20 cellular contexts compared by ENCODE assay signal in the genomic region with DNA sequence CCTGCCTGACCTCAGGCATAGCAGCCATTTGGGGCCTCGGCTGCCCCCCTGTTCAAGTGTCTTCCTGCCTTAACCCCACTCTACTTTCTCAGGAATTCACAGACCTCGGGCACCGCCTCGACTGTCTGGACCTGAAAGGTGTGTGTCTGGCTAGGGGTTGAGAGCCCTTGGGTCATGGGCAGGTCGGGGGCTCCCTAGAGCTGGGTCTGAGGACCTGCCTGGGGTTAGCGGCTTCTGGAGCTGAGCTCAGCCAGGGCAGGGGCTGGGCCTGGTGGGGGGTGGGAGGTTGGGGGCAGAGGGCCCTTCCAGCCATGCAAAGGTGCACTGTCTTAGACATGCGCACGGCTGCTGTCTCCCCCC. TPM values are rescaled to one million over a fixed set of nuclear protein-coding genes. Genes with fewer than 3 reads are reported as not detected.
DNase-seq lines count a peak whose midpoint lies in the region; ATAC-seq, FAIRE-seq and TF ChIP-seq lines count a peak whose summit lies in the region.
"Had no signal": no experiment of that assay in that cellular context is flagged by ENCODE, and none has a peak within 500 bp of the region (broad histone marks: within the 10 kb centered on the region; RNA-seq: fewer than 3 reads in every experiment).

No MANE protein-coding gene starts in this region.

- H3K36me3 ChIP-seq in OCI-LY7 (ENCODE audit: insufficient read depth, low read length), result peaks cover 41% of the 10 kb centered on the region
- peaks cover 2 to 13% (median 7%) of the 10 kb centered on the region in 4 experiments; a peak in 4 of 8 replicates for H3K36me3 ChIP-seq in H1 (ENCODE audit: control insufficient read depth in 2 of 4, insufficient read depth in 4 of 4, low read length in 3 of 4)

- H3K27ac ChIP-seq in OCI-LY7 (ENCODE audit: low read depth, low read length, poor library complexity, severe bottlenecking) (peak overlapping the region; percentile 98), H1 (ENCODE audit: low read depth, low read length) (0 out of 2 replicates have a peak overlapping the region, but pooled peaks have one; percentile 38)
- H3K27ac ChIP-seq: C4-2B had no signal

- 80% methylated on average over 6 of the region's 8 CpGs; no CpG with 5 or more reads in 1 of the 2 experiments for WGBS in H1 (ENCODE audit: extremely low coverage in 1 of 2, insufficient coverage in 1 of 2, insufficient read length in 1 of 2, insufficient replicate concordance in 2 of 2, low coverage in 1 of 2, low lambda C conversion rate in 2 of 2, missing lambda C conversion rate in 1 of 2), 2 experiments

- H4K20me1 ChIP-seq in OCI-LY7 (ENCODE audit: insufficient read depth, low read length), result no peaks in the 10 kb centered on the region
- H4K20me1 ChIP-seq in H1 (replicated peaks in 1 of 2; ENCODE audit: control insufficient read depth in 1 of 2, insufficient read depth in 2 of 2, low read length in 2 of 2), result peaks cover 3 to 11% of the 10 kb centered on the region in 2 experiments

- no peaks in the 10 kb centered on the region for H3K4me1 Mint-ChIP-seq in activated CD4-positive, alpha-beta memory T cell treated with anti-CD3 and anti-CD28 coated beads for 36 hours (ENCODE audit: low read depth)

- H3K4me2 ChIP-seq in OCI-LY7 (ENCODE audit: low read length), result no peak overlapping the region
- no peak overlapping the region for H3K4me2 ChIP-seq in H1 (ENCODE audit: insufficient read depth in 1 of 2, low read depth in 2 of 2, low read length in 2 of 2)
- H3K4me2 ChIP-seq: GM23338 had no signal

- no peak overlapping the region for H4K5ac ChIP-seq in H1 (ENCODE audit: insufficient read length, low read depth, low read length)

- no peak overlapping the region for H2AK5ac ChIP-seq in H1 (ENCODE audit: low read depth, low read length)

- H3K27ac Mint-ChIP-seq in activated CD4-positive, alpha-beta memory T cell treated with anti-CD3 and anti-CD28 coated beads for 36 hours, result no peak overlapping the region
- H3K27ac Mint-ChIP-seq: CD4-positive, alpha-beta T cell; GM23338 had no signal

- no peak for FAIRE-seq in GM12891 (lab: Jason Lieb, UNC)
- no peak for FAIRE-seq in H1 (lab: Jason Lieb, UNC)
- FAIRE-seq: A204.1, D721Med, G401.6, GM19239, HepG2 had no signal

- no peak overlapping the region for H3K4me3 Mint-ChIP-seq in activated CD4-positive, alpha-beta memory T cell treated with anti-CD3 and anti-CD28 coated beads for 36 hours
- H3K4me3 Mint-ChIP-seq: CD4-positive, alpha-beta T cell; GM23338; H9 had no signal

- no peak overlapping the region for H3K56ac ChIP-seq in H1 (replicated peaks; ENCODE audit: insufficient read length, low read depth, low read length)

- no peak for ATAC-seq in GM19328 (IDR thresholded peaks at IDR 0.05; ENCODE audit: unreplicated experiment)
- ATAC-seq in GM18498 (IDR thresholded peaks at IDR 0.05; ENCODE audit: unreplicated experiment), result no peak
- ATAC-seq: GM23338, HepG2 had no signal

- TF ChIP-seq CTCF in GM20000 (IDR thresholded peaks at IDR 0.05; ENCODE audit: extremely low read depth, missing control alignments), result no peak
- no peak for TF ChIP-seq CTCF in OCI-LY7 (conservative IDR thresholded peaks at IDR 0.05; ENCODE audit: low read length)
- no peak for TF ChIP-seq CTCF in H1 (IDR thresholded peaks at IDR 0.05; ENCODE audit: control extremely low read depth in 1 of 3, insufficient read depth in 1 of 3, low read depth in 1 of 3, low read length in 3 of 3)

- TF ChIP-seq RAD21 in H1 (IDR thresholded peaks at IDR 0.05 in 1 of 2, conservative IDR thresholded peaks at IDR 0.05 in 1 of 2; ENCODE audit: low read depth in 2 of 2, low read length in 2 of 2), result no peak

- H3K36me3 Mint-ChIP-seq in activated CD4-positive, alpha-beta memory T cell treated with anti-CD3 and anti-CD28 coated beads for 36 hours, result peaks cover 9% of the 10 kb centered on the region

- H4K91ac ChIP-seq in H1 (replicated peaks; ENCODE audit: insufficient read length, low read length), result no peak overlapping the region

- H2AFZ ChIP-seq in OCI-LY7 (ENCODE audit: low read length) (no peak overlapping the region), H1 (ENCODE audit: low read length) (no peak overlapping the region)
- H2AFZ ChIP-seq: GM23338 had no signal

- CTCF ChIA-PET in OCI-LY7 (lab: Charles Lee; ENCODE audit: unreplicated experiment), result interaction anchor here (1.2 kb wide), 1 partner anchor 9 kb away, joined by 3 read pairs; no protein-coding TSS in a partner anchor
- CTCF ChIA-PET in H1 (lab: Charles Lee; ENCODE audit: partially characterized antibody), result interaction anchor here (0.5 to 2.8 kb wide), 8 partner anchors 9 to 51 kb away, joined by 3 to 5 read pairs (median 3); no protein-coding TSS in a partner anchor
- CTCF ChIA-PET in activated CD4-positive, alpha-beta memory T cell treated with anti-CD3 and anti-CD28 coated beads for 36 hours (lab: Charles Lee), result interaction anchor here (1.3 kb wide), 1 partner anchor 14 kb away, joined by 3 read pairs; no protein-coding TSS in a partner anchor

- no peak overlapping the region for H2BK15ac ChIP-seq in H1 (ENCODE audit: low read length)

- no TSS peak for BruUV-seq in OCI-LY7 (replicated peaks; lab: Mats Ljungman, UMichigan)

- H3K9me3 ChIP-seq in OCI-LY7 (ENCODE audit: low read length) (no peaks in the 10 kb centered on the region), H1 (ENCODE audit: insufficient read depth in 2 of 2, low read depth in 1 of 2, low read length in 1 of 2) (no peaks in the 10 kb centered on the region)
- H3K9me3 ChIP-seq: BE2C, Caco-2 had no signal

- H3K4me3 ChIP-seq in OCI-LY7 (ENCODE audit: low read depth, low read length, poor library complexity, severe bottlenecking) (no peak overlapping the region), H1 (ENCODE audit: extremely low read depth in 1 of 4, insufficient read depth in 2 of 4, low read depth in 3 of 4, low read length in 4 of 4) (no peak overlapping the region)
- H3K4me3 ChIP-seq: GM23338 had no signal

- H4K8ac ChIP-seq in H1 (ENCODE audit: extremely low read depth, insufficient read depth, low read length), result no peak overlapping the region

- H3K27me3 Mint-ChIP-seq in activated CD4-positive, alpha-beta memory T cell treated with anti-CD3 and anti-CD28 coated beads for 36 hours, result no peaks in the 10 kb centered on the region
- H3K27me3 Mint-ChIP-seq: CD4-positive, alpha-beta T cell had no signal

- no peak overlapping the region for H3K14ac ChIP-seq in H1 (ENCODE audit: insufficient read length)

- TF ChIP-seq EP300 in H1 (IDR thresholded peaks at IDR 0.05; ENCODE audit: borderline replicate concordance in 1 of 2, low read depth in 2 of 2, low read length in 2 of 2), result no peak

- no peak overlapping the region; a peak in 1 of 7 replicates for H3K9ac ChIP-seq in H1 (replicated peaks in 1 of 4; ENCODE audit: extremely low read depth in 1 of 4, low read depth in 3 of 4, low read length in 3 of 4)

- POLR2A ChIA-PET in OCI-LY7 (lab: Charles Lee), result interaction anchor here (0.6 kb wide), 1 partner anchor 75 kb away, joined by 5 read pairs; no protein-coding TSS in a partner anchor
- POLR2A ChIA-PET in H1 (lab: Charles Lee; ENCODE audit: partially characterized antibody), result interaction anchor here (1.9 kb wide), 1 partner anchor 9 kb away, joined by 4 read pairs; no protein-coding TSS in a partner anchor
- POLR2A ChIA-PET in activated CD4-positive, alpha-beta memory T cell treated with anti-CD3 and anti-CD28 coated beads for 36 hours (lab: Charles Lee), result no interaction called here

- H3K9me2 ChIP-seq in OCI-LY7 (ENCODE audit: insufficient read depth, low read length), result no peaks in the 10 kb centered on the region

- no peaks in the 10 kb centered on the region for H3K27me3 ChIP-seq in H1 (replicated peaks in 1 of 4; ENCODE audit: control insufficient read depth in 3 of 4, extremely low read depth in 1 of 4, insufficient read depth in 3 of 4, low read length in 3 of 4)
- H3K27me3 ChIP-seq: BE2C had no signal

- TF ChIP-seq POLR2A in GM12891 (IDR thresholded peaks at IDR 0.05; ENCODE audit: low read depth, low read length) (no peak), H1 (IDR thresholded peaks at IDR 0.05; ENCODE audit: control extremely low read depth in 1 of 2, low read depth in 2 of 2, low read length in 2 of 2) (no peak)

- H3K79me1 ChIP-seq in H1 (ENCODE audit: low read depth, low read length), result peaks cover 12% of the 10 kb centered on the region

- DNase-seq in GM12891 (ENCODE audit: insufficient read length, low spot score) (peak; percentile 13), GM20000 (ENCODE audit: low spot score) (peak; percentile 14), OCI-LY7 (ENCODE audit: low spot score) (no peak), H1 (ENCODE audit: low read depth in 1 of 2, low spot score in 2 of 2) (no peak), OCI-M1 (lab: John Stamatoyannopoulos, UW) (no peak)
- no peak for DNase-seq in activated CD4-positive, alpha-beta memory T cell treated with anti-CD3 and anti-CD28 coated beads for 36 hours
- DNase-seq: ACHN; BE2C; Caco-2; CD4-positive, alpha-beta T cell; H9 had no signal

- H3K18ac ChIP-seq in H1 (ENCODE audit: extremely low read depth, low read length), result no peak overlapping the region

- peak overlapping the region; percentile 44; the same call in 1 of the 2 replicates for H2BK5ac ChIP-seq in H1 (ENCODE audit: low read depth, low read length)

- H3K9me3 Mint-ChIP-seq in activated CD4-positive, alpha-beta memory T cell treated with anti-CD3 and anti-CD28 coated beads for 36 hours, result no peaks in the 10 kb centered on the region
- H3K9me3 Mint-ChIP-seq: CD4-positive, alpha-beta T cell; GM23338; H9 had no signal

- no peaks in the 10 kb centered on the region for H3K23me2 ChIP-seq in H1 (ENCODE audit: low read depth, low read length)

- intact Hi-C loops in OCI-LY7 (cut with micrococcal nuclease; ENCODE audit: unreplicated experiment), result no loop called here
- intact Hi-C loops in activated CD4-positive, alpha-beta memory T cell treated with anti-CD3 and anti-CD28 coated beads for 36 hours (cut with micrococcal nuclease), result no loop called here

- no peak overlapping the region for H2BK120ac ChIP-seq in H1 (replicated peaks; ENCODE audit: low read depth, low read length)

- no peak overlapping the region for H3K4ac ChIP-seq in H1 (replicated peaks; ENCODE audit: insufficient read length, low read depth, low read length)

- H2BK20ac ChIP-seq in H1 (ENCODE audit: low read length), result no peak overlapping the region

- H2BK12ac ChIP-seq in H1 (ENCODE audit: low read depth, low read length), result no peak overlapping the region

- H3K79me2 ChIP-seq in OCI-LY7 (ENCODE audit: insufficient read depth, low read depth, low read length) (peaks cover 29% of the 10 kb centered on the region), H1 (ENCODE audit: control insufficient read depth in 1 of 2, insufficient read depth in 2 of 2, low read length in 2 of 2) (peaks cover 0 to 15% of the 10 kb centered on the region in 2 experiments; a peak in 1 of 4 replicates)

- H3K23ac ChIP-seq in H1 (ENCODE audit: insufficient read length), result no peak overlapping the region

- H3K4me1 ChIP-seq in OCI-LY7 (ENCODE audit: insufficient read depth, low read length, poor library complexity, severe bottlenecking), result peaks cover 48% of the 10 kb centered on the region
- H3K4me1 ChIP-seq in H1 (replicated peaks in 1 of 4; ENCODE audit: control insufficient read depth in 3 of 4, insufficient read depth in 4 of 4, low read length in 3 of 4), result peaks cover 0 to 18% (median 8%) of the 10 kb centered on the region in 4 experiments; a peak in 5 of 7 replicates
- H3K4me1 ChIP-seq: BE2C, Caco-2 had no signal

RNA-seq across cellular contexts. Expression of a gene that starts 20.7 kb away (rescaled TPM):
- 0.05 TPM for polyA plus RNA-seq in GM12891 (2012; ENCODE audit: low read depth, missing spikeins)
- total RNA-seq in OCI-LY7 (2014; rRNA removed; shearing (Covaris generic)), result 0.50 and 1.0 TPM in 2 replicates
- 1.00 and 1.0 TPM in 2 replicates for total RNA-seq in OCI-LY7 (2022)
- total RNA-seq in H1 (2021; fragmentation: NEBNext Ultra II Directional; extraction: Animal tissue kit (Norgen Biotek cat#: 25700)), result 0.38 and 0.39 TPM in 2 replicates
- polyA plus RNA-seq in H1 (2011; rRNA removed), result 0.30 and 0.55 TPM in 2 replicates
- 0.69 TPM for polyA plus RNA-seq in H1 (2011; cell fraction: cytosol; rRNA removed)
- polyA plus RNA-seq in H1 (2011; cell fraction: nucleus; rRNA removed), result 0.73 TPM
- 0.22 to 0.24 TPM (median 0.23 TPM) in 3 of 4 replicates, not detected in the other for polyA plus RNA-seq in H1 (2012, experiment 1 of 2)
- 0.20 TPM for polyA plus RNA-seq in H1 (2012, experiment 2 of 2)
- 0.22 TPM for polyA plus RNA-seq in H1 (2013, experiment 1 of 2)
- polyA plus RNA-seq in H1 (2013, experiment 2 of 2), result 0.26 TPM
- 0.22 and 0.32 TPM in 2 replicates for polyA minus RNA-seq in H1 (2011; rRNA and poly(A)+ RNA removed)
- polyA minus RNA-seq in H1 (2011; cell fraction: cytosol; rRNA and poly(A)+ RNA removed), result not detected
- 0.80 TPM for polyA minus RNA-seq in H1 (2011; cell fraction: nucleus; rRNA and poly(A)+ RNA removed)
- under 1 TPM; 0.10 to 0.22 TPM for total RNA-seq in activated CD4-positive, alpha-beta memory T cell treated with anti-CD3 and anti-CD28 coated beads for 36 hours
- total RNA-seq: HepG2 had no signal

RNA-seq across cellular contexts. Expression of a gene that starts 37.9 kb away (rescaled TPM):
- polyA plus RNA-seq in GM12891 (2012; ENCODE audit: low read depth, missing spikeins), result 106 TPM
- total RNA-seq in OCI-LY7 (2014; rRNA removed; shearing (Covaris generic)), result 50.5 and 55.6 TPM in 2 replicates
- total RNA-seq in OCI-LY7 (2022), result 70.9 and 81.9 TPM in 2 replicates
- 30.5 and 31.8 TPM in 2 replicates for total RNA-seq in H1 (2021; fragmentation: NEBNext Ultra II Directional; extraction: Animal tissue kit (Norgen Biotek cat#: 25700))
- 130 and 144 TPM in 2 replicates for polyA plus RNA-seq in H1 (2011; rRNA removed)
- 127 TPM for polyA plus RNA-seq in H1 (2011; cell fraction: cytosol; rRNA removed)
- 71.3 TPM for polyA plus RNA-seq in H1 (2011; cell fraction: nucleus; rRNA removed)
- polyA plus RNA-seq in H1 (2012, experiment 1 of 2), result 38.7 to 84.3 TPM (median 76.0 TPM) in 4 replicates
- 102 TPM for polyA plus RNA-seq in H1 (2012, experiment 2 of 2)
- polyA plus RNA-seq in H1 (2013, experiment 1 of 2), result 35.8 TPM
- 35.4 TPM for polyA plus RNA-seq in H1 (2013, experiment 2 of 2)
- 9.3 and 13.3 TPM in 2 replicates for polyA minus RNA-seq in H1 (2011; rRNA and poly(A)+ RNA removed)
- 17.0 TPM for polyA minus RNA-seq in H1 (2011; cell fraction: cytosol; rRNA and poly(A)+ RNA removed)
- polyA minus RNA-seq in H1 (2011; cell fraction: nucleus; rRNA and poly(A)+ RNA removed), result 10.3 TPM
- total RNA-seq in activated CD4-positive, alpha-beta memory T cell treated with anti-CD3 and anti-CD28 coated beads for 36 hours, result 10 to 100 TPM; 35.1 to 39.9 TPM

RNA-seq across cellular contexts. Expression of a gene that starts 38.5 kb away (rescaled TPM):
- polyA plus RNA-seq in GM12891 (2012; ENCODE audit: low read depth, missing spikeins), result 5.4 TPM
- total RNA-seq in OCI-LY7 (2014; rRNA removed; shearing (Covaris generic)), result 8.1 and 9.7 TPM in 2 replicates
- total RNA-seq in OCI-LY7 (2022), result 13.8 and 15.4 TPM in 2 replicates
- 6.0 and 8.0 TPM in 2 replicates for total RNA-seq in H1 (2021; fragmentation: NEBNext Ultra II Directional; extraction: Animal tissue kit (Norgen Biotek cat#: 25700))
- 6.1 and 7.6 TPM in 2 replicates for polyA plus RNA-seq in H1 (2011; rRNA removed)
- 3.2 TPM for polyA plus RNA-seq in H1 (2011; cell fraction: cytosol; rRNA removed)
- polyA plus RNA-seq in H1 (2011; cell fraction: nucleus; rRNA removed), result 5.1 TPM
- 4.5 to 6.2 TPM (median 5.0 TPM) in 4 replicates for polyA plus RNA-seq in H1 (2012, experiment 1 of 2)
- 3.8 TPM for polyA plus RNA-seq in H1 (2012, experiment 2 of 2)
- 5.2 TPM for polyA plus RNA-seq in H1 (2013, experiment 1 of 2)
- 6.0 TPM for polyA plus RNA-seq in H1 (2013, experiment 2 of 2)
- 4.8 and 6.4 TPM in 2 replicates for polyA minus RNA-seq in H1 (2011; rRNA and poly(A)+ RNA removed)
- polyA minus RNA-seq in H1 (2011; cell fraction: cytosol; rRNA and poly(A)+ RNA removed), result 4.0 TPM
- 8.1 TPM for polyA minus RNA-seq in H1 (2011; cell fraction: nucleus; rRNA and poly(A)+ RNA removed)
- total RNA-seq in activated CD4-positive, alpha-beta memory T cell treated with anti-CD3 and anti-CD28 coated beads for 36 hours, result 10 to 100 TPM; 10.4 to 11.8 TPM

RNA-seq across cellular contexts. Expression of a gene that starts 47.1 kb away (rescaled TPM):
- polyA plus RNA-seq in GM12891 (2012; ENCODE audit: low read depth, missing spikeins), result 9.5 TPM
- total RNA-seq in OCI-LY7 (2014; rRNA removed; shearing (Covaris generic)), result 35.5 and 48.6 TPM in 2 replicates
- 24.7 and 27.7 TPM in 2 replicates for total RNA-seq in OCI-LY7 (2022)
- total RNA-seq in H1 (2021; fragmentation: NEBNext Ultra II Directional; extraction: Animal tissue kit (Norgen Biotek cat#: 25700)), result 25.7 and 27.0 TPM in 2 replicates
- polyA plus RNA-seq in H1 (2011; rRNA removed), result 14.6 and 22.5 TPM in 2 replicates
- 23.0 TPM for polyA plus RNA-seq in H1 (2011; cell fraction: cytosol; rRNA removed)
- 71.7 TPM for polyA plus RNA-seq in H1 (2011; cell fraction: nucleus; rRNA removed)
- polyA plus RNA-seq in H1 (2012, experiment 1 of 2), result 22.9 to 30.5 TPM (median 24.6 TPM) in 4 replicates
- polyA plus RNA-seq in H1 (2012, experiment 2 of 2), result 16.5 TPM
- 12.6 TPM for polyA plus RNA-seq in H1 (2013, experiment 1 of 2)
- 11.6 TPM for polyA plus RNA-seq in H1 (2013, experiment 2 of 2)
- 7.8 and 11.9 TPM in 2 replicates for polyA minus RNA-seq in H1 (2011; rRNA and poly(A)+ RNA removed)
- polyA minus RNA-seq in H1 (2011; cell fraction: cytosol; rRNA and poly(A)+ RNA removed), result 16.8 TPM
- polyA minus RNA-seq in H1 (2011; cell fraction: nucleus; rRNA and poly(A)+ RNA removed), result 25.7 TPM
- total RNA-seq in activated CD4-positive, alpha-beta memory T cell treated with anti-CD3 and anti-CD28 coated beads for 36 hours, result 10 to 100 TPM; 12.7 to 13.1 TPM

Comparison
In these comparisons a context has a peak if more than half of its experiments do, and no peak if none do; other contexts are left out.
1. DNase-seq: peak in GM12891 (single experiment) and GM20000 (single experiment); none in OCI-LY7 (single experiment), H1 (0 of 2), OCI-M1 (single experiment) and activated CD4-positive, alpha-beta memory T cell treated with anti-CD3 and anti-CD28 coated beads for 36 hours (single experiment).